ENCODE assay signal across 7 cellular contexts in the genomic region with DNA sequence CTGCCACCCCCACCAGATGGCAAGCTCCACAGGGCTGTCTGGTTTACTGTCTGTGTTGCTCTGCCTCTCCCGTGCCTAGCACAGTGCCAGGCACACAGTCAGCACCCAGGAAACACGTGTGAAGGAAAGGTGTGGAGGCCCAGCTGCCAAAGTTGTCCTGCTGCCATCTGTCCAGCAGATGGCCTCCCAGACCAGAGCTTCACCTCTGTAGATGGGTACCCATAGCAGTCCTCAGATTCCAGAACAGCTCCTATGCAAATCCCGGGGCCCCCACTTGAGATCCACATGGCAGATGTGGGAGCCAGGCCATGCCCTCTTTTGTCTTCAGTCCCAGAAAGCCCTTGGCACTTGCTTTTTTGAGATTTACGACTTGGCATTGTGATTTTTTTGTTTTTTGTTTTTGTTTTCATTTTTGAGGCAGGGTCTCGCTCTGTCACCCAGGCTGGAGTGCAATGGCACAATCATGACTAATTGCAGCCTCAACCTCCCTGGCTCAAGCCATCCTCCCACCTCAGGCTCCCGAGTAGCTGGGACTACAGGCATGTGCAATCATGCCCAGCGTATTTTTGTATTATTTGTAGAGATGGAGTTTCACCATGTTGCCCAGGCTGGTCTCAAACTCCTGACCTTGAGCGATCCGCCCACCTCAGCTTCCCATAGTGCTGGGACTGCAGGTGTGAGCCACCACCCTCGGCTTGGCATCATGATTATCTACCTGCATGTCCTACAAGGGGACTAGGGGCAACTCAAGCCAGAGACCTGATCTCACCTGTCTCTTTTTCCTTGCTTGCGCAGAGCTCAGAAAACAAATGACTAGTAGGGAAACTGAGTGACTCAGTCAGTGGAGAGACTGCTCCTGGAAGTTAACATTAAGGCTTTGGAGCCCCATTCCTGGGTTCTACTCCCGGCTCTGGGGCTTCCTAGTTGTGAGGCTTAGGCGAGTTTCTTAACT. TPM values are rescaled to one million over a fixed set of nuclear protein-coding genes. Genes with fewer than 3 reads are reported as not detected.
A peak's percentile ranks its signal among the peaks of the same experiment; 100 is the strongest.
DNase-seq lines count a peak whose midpoint lies in the region; ATAC-seq lines count a peak whose summit lies in the region.

No MANE protein-coding gene starts in this region.

- H3K9me3 Mint-ChIP-seq in stimulated activated memory B cell treated with anti-CD40 and anti-IgM and Interleukin-4, amounts not matched to agents 10 μg/mL and 1 μg/mL and 100 μg/mL, for 72 hours = no peaks in the 10 kb centered on the region

- ATAC-seq in HG02885 (IDR thresholded peaks at IDR 0.05; ENCODE audit: poor library complexity, unreplicated experiment) (peak; percentile 43), T-helper 17 cell (peak; percentile 68), GM21576 (IDR thresholded peaks at IDR 0.05; ENCODE audit: unreplicated experiment) (no peak)
- peak; percentile 67 for ATAC-seq in stimulated activated memory B cell treated with anti-CD40 and anti-IgM and Interleukin-4, amounts not matched to agents 10 μg/mL and 1 μg/mL and 100 μg/mL, for 72 hours

- DNase-seq in EH (ENCODE audit: low read depth) (peak; percentile 59), T-helper 17 cell (peak in 1 of 3 donors; percentile 20), caudate nucleus (lab: John Stamatoyannopoulos, UW) (peak in 36 of 61 donors; percentile 8 to 71 (median 36)), left kidney (ENCODE audit: low read depth, low spot score) (peak; percentile 77)

- H3K4me1 Mint-ChIP-seq in T-helper 17 cell = peaks cover 10% of the 10 kb centered on the region
- peaks cover 14% of the 10 kb centered on the region for H3K4me1 Mint-ChIP-seq in stimulated activated memory B cell treated with anti-CD40 and anti-IgM and Interleukin-4, amounts not matched to agents 10 μg/mL and 1 μg/mL and 100 μg/mL, for 72 hours

- no peak overlapping the region for H3K4me3 Mint-ChIP-seq in T-helper 17 cell
- no peak overlapping the region for H3K4me3 Mint-ChIP-seq in stimulated activated memory B cell treated with anti-CD40 and anti-IgM and Interleukin-4, amounts not matched to agents 10 μg/mL and 1 μg/mL and 100 μg/mL, for 72 hours

- H3K9me3 ChIP-seq in T-helper 17 cell (ENCODE audit: control insufficient read depth, low read length, poor library complexity, severe bottlenecking) = no peaks in the 10 kb centered on the region

- no peak overlapping the region for H3K27ac Mint-ChIP-seq in T-helper 17 cell
- H3K27ac Mint-ChIP-seq in stimulated activated memory B cell treated with anti-CD40 and anti-IgM and Interleukin-4, amounts not matched to agents 10 μg/mL and 1 μg/mL and 100 μg/mL, for 72 hours = no peak overlapping the region

- peaks cover 32% of the 10 kb centered on the region for H3K27me3 Mint-ChIP-seq in T-helper 17 cell
- peaks cover 46% of the 10 kb centered on the region for H3K27me3 Mint-ChIP-seq in stimulated activated memory B cell treated with anti-CD40 and anti-IgM and Interleukin-4, amounts not matched to agents 10 μg/mL and 1 μg/mL and 100 μg/mL, for 72 hours

- no peak overlapping the region for H3K27ac ChIP-seq in caudate nucleus (ENCODE audit: low read depth, low read length)

- peaks cover 5% of the 10 kb centered on the region for H3K36me3 Mint-ChIP-seq in T-helper 17 cell (ENCODE audit: low read depth)
- no peaks in the 10 kb centered on the region for H3K36me3 Mint-ChIP-seq in stimulated activated memory B cell treated with anti-CD40 and anti-IgM and Interleukin-4, amounts not matched to agents 10 μg/mL and 1 μg/mL and 100 μg/mL, for 72 hours

RNA-seq across cellular contexts. Expression of gene PALD1, which starts 16.9 kb away (rescaled TPM):
- total RNA-seq in T-helper 17 cell = under 1 TPM; 0.07 to 0.13 TPM

RNA-seq across cellular contexts. Expression of gene NODAL, which starts 20.2 kb away (rescaled TPM):
- not detected for total RNA-seq in T-helper 17 cell

RNA-seq across cellular contexts. Expression of gene EIF4EBP2, which starts 57.7 kb away (rescaled TPM):
- 10 to 100 TPM; 44.2 to 49.5 TPM for total RNA-seq in T-helper 17 cell
